In the genomic region with DNA sequence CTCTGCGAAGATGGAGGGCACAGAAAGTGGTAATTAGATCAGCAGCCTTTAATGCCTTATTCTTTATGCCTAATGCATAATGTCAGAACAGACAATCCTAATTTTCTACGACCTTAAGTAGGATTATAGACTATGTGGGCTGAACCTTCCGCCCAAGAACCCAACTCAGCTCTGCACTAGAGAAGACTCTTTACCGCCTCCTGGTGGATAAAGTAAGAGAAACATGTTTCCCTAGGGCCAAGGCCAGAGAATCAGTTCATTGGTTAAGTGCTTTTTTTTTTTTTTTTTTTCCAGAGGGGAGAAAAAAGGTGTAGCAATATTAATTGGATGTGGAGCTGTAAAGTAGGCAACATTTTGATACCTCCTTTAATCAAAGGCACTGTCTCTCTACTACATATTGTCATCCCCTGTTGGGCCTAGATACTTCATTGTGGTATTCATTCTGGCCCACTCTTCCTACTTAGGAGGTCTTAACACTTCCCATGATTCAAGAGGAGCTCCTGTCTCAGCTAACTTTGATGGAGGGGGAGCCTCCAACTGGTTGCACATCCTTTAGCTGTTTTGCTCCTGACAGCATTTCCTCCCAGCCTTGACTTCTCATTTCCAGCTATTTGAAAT, we compare ENCODE assay signal across 10 cellular contexts.
DNase-seq lines count a peak whose midpoint lies in the region; ATAC-seq, FAIRE-seq and TF ChIP-seq lines count a peak whose summit lies in the region.
"Had no signal": no experiment of that assay in that cellular context is flagged by ENCODE, and none has a peak within 500 bp of the region (broad histone marks: within the 10 kb centered on the region; RNA-seq: fewer than 3 reads in every experiment).

No MANE protein-coding gene starts in this region.

- CTCF ChIA-PET in activated naive CD4-positive, alpha-beta T cell treated with anti-CD3 and anti-CD28 coated beads, Interleukin-2, amount 10 ng/mL, durations not matched to agents 7 days and 5 days (lab: Charles Lee): interaction anchor here (0.5 to 1.9 kb wide), 12 partner anchors 10 to 1523 kb away, joined by 3 to 5 read pairs (median 3); no protein-coding TSS in a partner anchor

- H3K9me3 ChIP-seq in MM.1S (replicated peaks; ENCODE audit: insufficient read depth, low read length) (no peaks in the 10 kb centered on the region), small intestine (ENCODE audit: control insufficient read depth, low read depth) (no peaks in the 10 kb centered on the region)
- H3K9me3 ChIP-seq: Peyer's patch had no signal

- no peak overlapping the region for H3K27ac Mint-ChIP-seq in activated naive CD4-positive, alpha-beta T cell treated with anti-CD3 and anti-CD28 coated beads, Interleukin-2, amount 10 ng/mL, durations not matched to agents 7 days and 5 days
- H3K27ac Mint-ChIP-seq in endothelial cell (ENCODE audit: unreplicated experiment): no peak overlapping the region

- H3K4me1 ChIP-seq in MM.1S (ENCODE audit: low read length): no peaks in the 10 kb centered on the region
- no peaks in the 10 kb centered on the region for H3K4me1 ChIP-seq in small intestine (ENCODE audit: control insufficient read depth in 2 of 2, insufficient read depth in 1 of 2, low read depth in 1 of 2, low read length in 1 of 2)
- H3K4me1 ChIP-seq: Peyer's patch had no signal

- no peaks in the 10 kb centered on the region for H3K9me2 ChIP-seq in MM.1S (replicated peaks; ENCODE audit: insufficient read depth, low read length)

- H2AFZ ChIP-seq in MM.1S (ENCODE audit: low read length): no peak overlapping the region

- H3K4me3 Mint-ChIP-seq in activated naive CD4-positive, alpha-beta T cell treated with anti-CD3 and anti-CD28 coated beads, Interleukin-2, amount 10 ng/mL, durations not matched to agents 7 days and 5 days: no peak overlapping the region
- no peak overlapping the region for H3K4me3 Mint-ChIP-seq in endothelial cell (ENCODE audit: unreplicated experiment)
- H3K4me3 Mint-ChIP-seq: central memory CD8-positive, alpha-beta T cell had no signal

- ATAC-seq in GM18907 (IDR thresholded peaks at IDR 0.05; ENCODE audit: unreplicated experiment): no peak

- H3K4me2 ChIP-seq in MM.1S (ENCODE audit: low read depth, low read length): no peak overlapping the region

- no peak overlapping the region for H3K9ac ChIP-seq in MM.1S (ENCODE audit: low read length)

- H3K4me3 ChIP-seq in MM.1S (ENCODE audit: low read length) (no peak overlapping the region), small intestine (ENCODE audit: low read depth in 1 of 2, low read length in 2 of 2) (no peak overlapping the region)
- H3K4me3 ChIP-seq: Peyer's patch had no signal

- H3K4me1 Mint-ChIP-seq in activated naive CD4-positive, alpha-beta T cell treated with anti-CD3 and anti-CD28 coated beads, Interleukin-2, amount 10 ng/mL, durations not matched to agents 7 days and 5 days: no peaks in the 10 kb centered on the region
- H3K4me1 Mint-ChIP-seq in endothelial cell (ENCODE audit: unreplicated experiment): peaks cover 5% of the 10 kb centered on the region
- H3K4me1 Mint-ChIP-seq: central memory CD8-positive, alpha-beta T cell had no signal

- DNase-seq in activated naive CD4-positive, alpha-beta T cell treated with anti-CD3 and anti-CD28 coated beads, Interleukin-2, amount 10 ng/mL, durations not matched to agents 7 days and 5 days: peak; percentile 27
- no peak for DNase-seq in activated naive CD4-positive, alpha-beta T cell treated with Interleukin-2 at 50 U/mL for 16 hours
- peak; percentile 36 for DNase-seq in MM.1S
- DNase-seq in endothelial cell (ENCODE audit: low spot score): peak; percentile 23
- peak; percentile 22 for DNase-seq in small intestine
- no peak for DNase-seq in HuH-7 (ENCODE audit: low spot score)
- no peak for DNase-seq in DMS79 treated with DMSO at 0.1 percent for 48 hours (lab: John Stamatoyannopoulos, UW)
- DNase-seq: Peyer's patch had no signal

- no peaks in the 10 kb centered on the region for H3K36me3 ChIP-seq in MM.1S (replicated peaks; ENCODE audit: insufficient read depth, low read length)
- no peaks in the 10 kb centered on the region for H3K36me3 ChIP-seq in small intestine (ENCODE audit: control insufficient read depth in 2 of 2, insufficient read depth in 2 of 2, low read length in 2 of 2)
- H3K36me3 ChIP-seq: Peyer's patch had no signal

- H3K36me3 Mint-ChIP-seq in activated naive CD4-positive, alpha-beta T cell treated with anti-CD3 and anti-CD28 coated beads, Interleukin-2, amount 10 ng/mL, durations not matched to agents 7 days and 5 days: no peaks in the 10 kb centered on the region
- no peaks in the 10 kb centered on the region for H3K36me3 Mint-ChIP-seq in endothelial cell (ENCODE audit: low read depth, unreplicated experiment)

- H3K27me3 ChIP-seq in MM.1S (replicated peaks; ENCODE audit: insufficient read depth, low read length): no peaks in the 10 kb centered on the region
- no peaks in the 10 kb centered on the region for H3K27me3 ChIP-seq in small intestine (ENCODE audit: control insufficient read depth in 2 of 2, insufficient read depth in 2 of 2, low read length in 2 of 2)
- H3K27me3 ChIP-seq: Peyer's patch had no signal

- no peak overlapping the region for H3K27ac ChIP-seq in MM.1S (ENCODE audit: low read length)
- no peak overlapping the region for H3K27ac ChIP-seq in small intestine (ENCODE audit: low read depth in 1 of 2, low read length in 1 of 2)
- H3K27ac ChIP-seq: Peyer's patch had no signal

- H3K79me2 ChIP-seq in MM.1S (ENCODE audit: low read length): no peaks in the 10 kb centered on the region

- peaks cover 10% of the 10 kb centered on the region for H3K27me3 Mint-ChIP-seq in activated naive CD4-positive, alpha-beta T cell treated with anti-CD3 and anti-CD28 coated beads, Interleukin-2, amount 10 ng/mL, durations not matched to agents 7 days and 5 days
- no peaks in the 10 kb centered on the region for H3K27me3 Mint-ChIP-seq in endothelial cell (ENCODE audit: unreplicated experiment)

- 51 to 55% (median 54%) methylated on average over 4 of the region's 4 CpGs for WGBS in small intestine, 3 donors

- peak; percentile 66 for TF ChIP-seq CTCF in MM.1S (IDR thresholded peaks at IDR 0.05; ENCODE audit: low read length)
- TF ChIP-seq CTCF in endothelial cell (IDR thresholded peaks at IDR 0.05; ENCODE audit: unreplicated experiment): peak; percentile 71

- FAIRE-seq in small intestine (lab: Jason Lieb, UNC): no peak

- H4K20me1 ChIP-seq in MM.1S (ENCODE audit: insufficient read depth, low read length): no peaks in the 10 kb centered on the region

- H3F3A ChIP-seq in MM.1S (ENCODE audit: insufficient read depth, low read length): no peaks in the 10 kb centered on the region

- no peaks in the 10 kb centered on the region for H3K9me3 Mint-ChIP-seq in activated naive CD4-positive, alpha-beta T cell treated with anti-CD3 and anti-CD28 coated beads, Interleukin-2, amount 10 ng/mL, durations not matched to agents 7 days and 5 days
- no peaks in the 10 kb centered on the region for H3K9me3 Mint-ChIP-seq in endothelial cell (ENCODE audit: unreplicated experiment)
- H3K9me3 Mint-ChIP-seq: central memory CD8-positive, alpha-beta T cell had no signal

Comparison
In these comparisons a context has a peak if more than half of its experiments do, and no peak if none do; other contexts are left out.
1. DNase-seq: peak in activated naive CD4-positive, alpha-beta T cell treated with anti-CD3 and anti-CD28 coated beads, Interleukin-2, amount 10 ng/mL, durations not matched to agents 7 days and 5 days (single experiment), MM.1S (single experiment), endothelial cell (single experiment) and small intestine (single experiment); none in activated naive CD4-positive, alpha-beta T cell treated with Interleukin-2 at 50 U/mL for 16 hours (single experiment), HuH-7 (single experiment) and DMS79 treated with DMSO at 0.1 percent for 48 hours (single experiment).